Comparison of ENCODE assay signal across 29 cellular contexts in the genomic region with DNA sequence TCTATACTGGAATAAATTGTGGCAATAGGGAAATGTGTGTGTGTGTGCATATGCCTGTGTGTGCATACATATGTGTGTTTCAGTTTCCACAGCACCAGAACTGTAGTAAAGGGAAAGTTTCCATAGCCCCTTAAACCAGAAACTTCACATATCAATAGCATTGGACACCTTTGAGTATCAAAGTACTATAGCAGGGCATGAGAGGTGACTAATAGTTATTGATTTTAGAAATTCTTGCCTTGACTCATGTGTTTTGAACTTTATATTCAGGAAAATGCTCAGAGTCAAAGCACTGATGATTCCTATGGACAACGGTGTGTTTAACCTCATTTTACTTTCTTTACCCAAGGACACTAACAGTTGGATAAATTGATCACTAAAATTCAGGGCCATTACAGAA. TPM values are rescaled to one million over a fixed set of nuclear protein-coding genes. Genes with fewer than 3 reads are reported as not detected.
"Had no signal": no experiment of that assay in that cellular context is flagged by ENCODE, and none has a peak within 500 bp of the region (broad histone marks: within the 10 kb centered on the region; RNA-seq: fewer than 3 reads in every experiment).

No MANE protein-coding gene starts in this region.

- H3K27ac Mint-ChIP-seq: effector memory CD8-positive, alpha-beta T cell; immature natural killer cell; naive thymus-derived CD4-positive, alpha-beta T cell; nephron; neural progenitor cell; stimulated activated naive B cell treated with anti-CD40 and anti-IgM and Interleukin-4, amounts not matched to agents 10 μg/mL and 1 μg/mL and 100 μg/mL, for 72 hours; stimulated activated naive CD8-positive, alpha-beta T cell treated with anti-CD3 and anti-CD28 coated beads, Interleukin-15, Interleukin-2, amounts not matched to agents 100 ng/mL and 50 ng/mL, for 24 hours had no signal

- ATAC-seq: effector memory CD8-positive, alpha-beta T cell; heart right ventricle; left colon; naive thymus-derived CD4-positive, alpha-beta T cell; stimulated activated naive B cell treated with anti-CD40 and anti-IgM and Interleukin-4, amounts not matched to agents 10 μg/mL and 1 μg/mL and 100 μg/mL, for 72 hours had no signal

- H3K36me3 Mint-ChIP-seq: immature natural killer cell; neural progenitor cell; stimulated activated naive B cell treated with anti-CD40 and anti-IgM and Interleukin-4, amounts not matched to agents 10 μg/mL and 1 μg/mL and 100 μg/mL, for 72 hours had no signal

- DNase-seq: cortex of kidney; effector memory CD8-positive, alpha-beta T cell; erythroblast; esophagus squamous epithelium; foreskin melanocyte; glutamatergic neuron; heart right ventricle; hippocampal formation; immature natural killer cell; islet precursor cell; kidney glomerular epithelial cell; left colon; left ventricle myocardium inferior; mammary epithelial cell; mesendoderm; midbrain; naive thymus-derived CD4-positive, alpha-beta T cell; sigmoid colon; spleen; stimulated activated CD4-positive, alpha-beta T cell treated with anti-CD3 and anti-CD28 coated beads, Interleukin-15, amount 100 ng/mL, for 24 hours; stimulated activated CD4-positive, alpha-beta T cell treated with anti-CD3 and anti-CD28 coated beads, Interleukin-2, amount 100 ng/mL, for 48 hours; stimulated activated naive B cell treated with anti-CD40 and anti-IgM and Interleukin-4, amounts not matched to agents 10 μg/mL and 1 μg/mL and 100 μg/mL, for 72 hours had no signal

- FAIRE-seq: endometrium had no signal

- H3K4me1 Mint-ChIP-seq: immature natural killer cell, nephron, neural progenitor cell had no signal

- H3K4me3 Mint-ChIP-seq: effector memory CD8-positive, alpha-beta T cell; immature natural killer cell; naive thymus-derived CD4-positive, alpha-beta T cell; nephron; neural progenitor cell; stimulated activated naive B cell treated with anti-CD40 and anti-IgM and Interleukin-4, amounts not matched to agents 10 μg/mL and 1 μg/mL and 100 μg/mL, for 72 hours; stimulated activated naive CD8-positive, alpha-beta T cell treated with anti-CD3 and anti-CD28 coated beads, Interleukin-15, Interleukin-2, amounts not matched to agents 100 ng/mL and 50 ng/mL, for 24 hours had no signal

- H3K9me3 Mint-ChIP-seq: effector memory CD8-positive, alpha-beta T cell; immature natural killer cell; naive thymus-derived CD4-positive, alpha-beta T cell; nephron; neural progenitor cell; stimulated activated naive B cell treated with anti-CD40 and anti-IgM and Interleukin-4, amounts not matched to agents 10 μg/mL and 1 μg/mL and 100 μg/mL, for 72 hours; stimulated activated naive CD8-positive, alpha-beta T cell treated with anti-CD3 and anti-CD28 coated beads, Interleukin-15, Interleukin-2, amounts not matched to agents 100 ng/mL and 50 ng/mL, for 24 hours had no signal

RNA-seq across cellular contexts. Expression of a gene that starts 50.0 kb away (rescaled TPM):
- total RNA-seq: dermis microvascular lymphatic vessel endothelial cell; naive thymus-derived CD4-positive, alpha-beta T cell; osteocyte; vagina had no signal
